20 cellular contexts compared by ENCODE assay signal in genomic region chr1:171427852-171428471, GRCh38.
"Had no signal": no experiment of that assay in that cellular context is flagged by ENCODE, and none has a peak within 500 bp of the region (broad histone marks: within the 10 kb centered on the region; RNA-seq: fewer than 3 reads in every experiment).

No MANE protein-coding gene starts in this region.

- H3K36me3 ChIP-seq: ascending aorta, brain microvascular endothelial cell, neural progenitor cell, stomach, thoracic aorta, vagina had no signal

- H3K27me3 ChIP-seq: ascending aorta, brain microvascular endothelial cell, neural progenitor cell, stomach, vagina had no signal

- H3K4me1 ChIP-seq: ascending aorta, stomach had no signal

- H3K9ac ChIP-seq: neural progenitor cell had no signal

- ATAC-seq: activated naive CD4-positive, alpha-beta T cell treated with anti-CD3 and anti-CD28 coated beads, Interleukin-2, amount 50 U/mL, for 72 hours; activated T-helper 17 cell treated with anti-CD3 and anti-CD28 coated beads, Interleukin-2, amount 50 U/mL, for 72 hours; left ventricle myocardium superior; naive thymus-derived CD8-positive, alpha-beta T cell; stimulated activated effector memory CD8-positive, alpha-beta T cell treated with anti-CD3 and anti-CD28 coated beads, Interleukin-12 subunit alpha, Interleukin-12 subunit beta, amount 100 ng/mL, for 72 hours had no signal

- DNase-seq: activated T-cell treated with anti-CD3 and anti-CD28 coated beads, Interleukin-2, amount 50 U/mL, for 1 hour; brain microvascular endothelial cell; foreskin fibroblast; immature natural killer cell; kidney glomerular epithelial cell; left ventricle myocardium superior; naive thymus-derived CD8-positive, alpha-beta T cell; retina; stimulated activated CD4-positive, alpha-beta T cell treated with anti-CD3 and anti-CD28 coated beads, Interleukin-2, amount 100 ng/mL, for 24 hours; stomach; T-helper 1 cell had no signal

- H3K27ac ChIP-seq: ascending aorta, brain microvascular endothelial cell, coronary artery, skin epidermis, stomach, thoracic aorta, vagina had no signal

- H3K4me3 ChIP-seq: ascending aorta, coronary artery, neural progenitor cell, skin epidermis, stomach, thoracic aorta, vagina had no signal

- H3K9me3 ChIP-seq: ascending aorta, thoracic aorta, vagina had no signal
